22 cellular contexts compared by ENCODE assay signal in genomic region chr22:46812034-46812605, GRCh38.
"Had no signal": no experiment of that assay in that cellular context is flagged by ENCODE, and none has a peak within 500 bp of the region (broad histone marks: within the 10 kb centered on the region; RNA-seq: fewer than 3 reads in every experiment).

No MANE protein-coding gene starts in this region.

- H3K9me3 ChIP-seq: breast epithelium, ovary, sigmoid colon, tibial nerve had no signal

- H3K27me3 Mint-ChIP-seq: activated CD4-positive, alpha-beta T cell treated with anti-CD3 and anti-CD28 coated beads, Interleukin-2, amount 10 ng/mL, durations not matched to agents 7 days and 5 days; activated naive CD4-positive, alpha-beta T cell treated with anti-CD3 and anti-CD28 coated beads, Interleukin-2, amount 50 U/mL, for 24 hours; dendritic cell treated with granulocyte-macrophage colony-stimulating factor and Interleukin-4, amounts not matched to agents 40 ng/mL and 50 ng/mL, for 4 days had no signal

- H3K36me3 ChIP-seq: breast epithelium, ovary, sigmoid colon had no signal

- H3K27ac ChIP-seq: breast epithelium, epithelial cell of prostate, foreskin keratinocyte, ovary, sigmoid colon, tibial nerve had no signal

- DNase-seq: activated CD4-positive, alpha-beta T cell treated with anti-CD3 and anti-CD28 coated beads, Interleukin-2, amount 10 ng/mL, durations not matched to agents 7 days and 5 days; activated CD4-positive, CD25-positive, alpha-beta regulatory T cell; activated CD8-positive, alpha-beta memory T cell treated with anti-CD3 and anti-CD28 coated beads, Interleukin-2, amount 50 U/mL, for 4 hours; activated effector memory CD4-positive, alpha-beta T cell treated with anti-CD3 and anti-CD28 coated beads, Interleukin-2, amount 50 U/mL, for 16 hours; cerebellar nuclear complex; effector memory CD4-positive, alpha-beta T cell; foreskin keratinocyte; glutamatergic neuron; hypothalamus; midbrain; sigmoid colon; stimulated activated naive CD4-positive, alpha-beta T cell treated with Interleukin-2 at 50 U/mL for 16 hours; T1000 had no signal

- H3K4me1 ChIP-seq: breast epithelium had no signal

- H3K9me3 Mint-ChIP-seq: activated CD4-positive, alpha-beta T cell treated with anti-CD3 and anti-CD28 coated beads, Interleukin-2, amount 10 ng/mL, durations not matched to agents 7 days and 5 days; dendritic cell treated with granulocyte-macrophage colony-stimulating factor and Interleukin-4, amounts not matched to agents 40 ng/mL and 50 ng/mL, for 4 days had no signal

- H3K4me3 Mint-ChIP-seq: activated CD4-positive, alpha-beta T cell treated with anti-CD3 and anti-CD28 coated beads, Interleukin-2, amount 10 ng/mL, durations not matched to agents 7 days and 5 days; activated CD8-positive, alpha-beta T cell treated with anti-CD3 and anti-CD28 coated beads, Interleukin-2, amount 10 ng/mL, durations not matched to agents 7 days and 5 days; activated naive CD4-positive, alpha-beta T cell treated with anti-CD3 and anti-CD28 coated beads, Interleukin-2, amount 50 U/mL, for 24 hours; dendritic cell treated with granulocyte-macrophage colony-stimulating factor and Interleukin-4, amounts not matched to agents 40 ng/mL and 50 ng/mL, for 4 days had no signal

- H3K27ac Mint-ChIP-seq: activated CD8-positive, alpha-beta T cell treated with anti-CD3 and anti-CD28 coated beads, Interleukin-2, amount 10 ng/mL, durations not matched to agents 7 days and 5 days; activated naive CD4-positive, alpha-beta T cell treated with anti-CD3 and anti-CD28 coated beads, Interleukin-2, amount 50 U/mL, for 24 hours; dendritic cell treated with granulocyte-macrophage colony-stimulating factor and Interleukin-4, amounts not matched to agents 40 ng/mL and 50 ng/mL, for 4 days had no signal

- ATAC-seq: activated CD8-positive, alpha-beta T cell treated with anti-CD3 and anti-CD28 coated beads, Interleukin-2, amount 10 ng/mL, durations not matched to agents 7 days and 5 days; foreskin keratinocyte; left lobe of liver had no signal

- H3K4me3 ChIP-seq: breast epithelium, lung, ovary, sigmoid colon, tibial nerve had no signal

- H3K27me3 ChIP-seq: breast epithelium, foreskin keratinocyte, ovary, sigmoid colon, tibial nerve had no signal
